1 cellular context compared by ENCODE assay signal in genomic region chr15:56244811-56245576, GRCh38.
TF ChIP-seq lines count a peak whose summit lies in the region.

No MANE protein-coding gene starts in this region.

TF ChIP-seq in HepG2, 621 proteins besides CTCF, POLR2A, EP300 and RAD21 (continued from another document):
- peak; percentile 36; the same call in 1 of the 2 replicates for TF ChIP-seq HIC2 (CRISPR knock-in tag; IDR thresholded peaks at IDR 0.05; ENCODE audit: low read depth)
- TF ChIP-seq NCOR1 (IDR thresholded peaks at IDR 0.05; ENCODE audit: borderline replicate concordance, low read length), result peak; percentile 61
- TF ChIP-seq ZNF564 (CRISPR knock-in tag; IDR thresholded peaks at IDR 0.05), result 0 out of 2 replicates have a peak, but pooled peaks have one; percentile 15
- no peak for TF ChIP-seq NR3C1 (CRISPR knock-in tag; IDR thresholded peaks at IDR 0.05)
- TF ChIP-seq GATAD2A (CRISPR knock-in tag; IDR thresholded peaks at IDR 0.05), result peak; percentile 41; the same call in 1 of the 2 replicates
- peak; percentile 85 for TF ChIP-seq POLR2G (IDR thresholded peaks at IDR 0.05; ENCODE audit: low read depth, low read length)
- peak; percentile 31; the same call in 1 of the 2 replicates for TF ChIP-seq HHEX (CRISPR knock-in tag; IDR thresholded peaks at IDR 0.05)
- TF ChIP-seq DR1 (CRISPR knock-in tag; IDR thresholded peaks at IDR 0.05), result peak; percentile 84
- TF ChIP-seq ZBTB26 (CRISPR knock-in tag; IDR thresholded peaks at IDR 0.05; ENCODE audit: borderline replicate concordance), result 0 out of 2 replicates have a peak, but pooled peaks have one; percentile 53
- TF ChIP-seq THAP11 (CRISPR knock-in tag; IDR thresholded peaks at IDR 0.05), result 0 out of 2 replicates have a peak, but pooled peaks have one; percentile 37
- TF ChIP-seq HMGXB4 (CRISPR knock-in tag; IDR thresholded peaks at IDR 0.05; ENCODE audit: borderline replicate concordance in 1 of 2, low read depth in 1 of 2), result peak in 1 of 2 experiments; percentile 36; a peak in 2 of 4 replicates
- peak; percentile 68; the same call in 1 of the 2 replicates for TF ChIP-seq ZNF614 (CRISPR knock-in tag; IDR thresholded peaks at IDR 0.05; ENCODE audit: borderline replicate concordance)
- 0 out of 2 replicates have a peak, but pooled peaks have one; percentile 32 for TF ChIP-seq ZNF619 (CRISPR knock-in tag; IDR thresholded peaks at IDR 0.05)
- no peak for TF ChIP-seq NONO (IDR thresholded peaks at IDR 0.05)
- 0 out of 2 replicates have a peak, but pooled peaks have one; percentile 13 for TF ChIP-seq NONO (CRISPR knock-in tag; conservative IDR thresholded peaks at IDR 0.05)
- 0 out of 2 replicates have a peak, but pooled peaks have one; percentile 56 for TF ChIP-seq ZNF558 (CRISPR knock-in tag; IDR thresholded peaks at IDR 0.05; ENCODE audit: borderline replicate concordance)
- peak; percentile 38; the same call in 1 of the 2 replicates for TF ChIP-seq ZNF7 (CRISPR knock-in tag; IDR thresholded peaks at IDR 0.05)
- TF ChIP-seq ATF3 (CRISPR knock-in tag; IDR thresholded peaks at IDR 0.05), result peak; percentile 41; the same call in 1 of the 2 replicates
- TF ChIP-seq ZNF292 (CRISPR knock-in tag; IDR thresholded peaks at IDR 0.05; ENCODE audit: borderline replicate concordance, low read depth), result no peak
- peak; percentile 35; the same call in 1 of the 2 replicates for TF ChIP-seq ZNF792 (CRISPR knock-in tag; IDR thresholded peaks at IDR 0.05)
- TF ChIP-seq ZNF605 (CRISPR knock-in tag; IDR thresholded peaks at IDR 0.05), result peak; percentile 30; the same call in 1 of the 2 replicates
- peak; percentile 65 for TF ChIP-seq SAP130 (CRISPR knock-in tag; IDR thresholded peaks at IDR 0.05; ENCODE audit: low read depth)
- TF ChIP-seq HMG20A (CRISPR knock-in tag; IDR thresholded peaks at IDR 0.05; ENCODE audit: borderline replicate concordance), result no peak
- no peak for TF ChIP-seq ZNF441 (CRISPR knock-in tag; IDR thresholded peaks at IDR 0.05; ENCODE audit: borderline replicate concordance)
- TF ChIP-seq ZNF567 (CRISPR knock-in tag; IDR thresholded peaks at IDR 0.05; ENCODE audit: borderline replicate concordance), result 0 out of 2 replicates have a peak, but pooled peaks have one; percentile 43
- TF ChIP-seq XRCC5 (optimal IDR thresholded peaks at IDR 0.05; ENCODE audit: low read length), result peak; percentile 38
- TF ChIP-seq HNF4G (IDR thresholded peaks at IDR 0.05; ENCODE audit: borderline replicate concordance, low read depth, low read length), result peak; percentile 86
- peak; percentile 56; the same call in 1 of the 2 replicates for TF ChIP-seq HNF4G (CRISPR knock-in tag; IDR thresholded peaks at IDR 0.05; ENCODE audit: borderline replicate concordance, low read depth)
- TF ChIP-seq ELF3 (CRISPR knock-in tag; IDR thresholded peaks at IDR 0.05), result no peak
- TF ChIP-seq ZNF891 (CRISPR knock-in tag; IDR thresholded peaks at IDR 0.05), result 0 out of 2 replicates have a peak, but pooled peaks have one; percentile 18
- no peak for TF ChIP-seq ZNF446 (CRISPR knock-in tag; IDR thresholded peaks at IDR 0.05)
- TF ChIP-seq REST (IDR thresholded peaks at IDR 0.05; ENCODE audit: borderline replicate concordance in 1 of 2, low read depth in 1 of 2, low read length in 2 of 2), result peak in 1 of 2 experiments; percentile 9; a peak in 1 of 4 replicates
- TF ChIP-seq TFDP1 (CRISPR knock-in tag; IDR thresholded peaks at IDR 0.05; ENCODE audit: borderline replicate concordance), result no peak; the same call in 1 of the 2 replicates
- no peak for TF ChIP-seq ARID3A (IDR thresholded peaks at IDR 0.05; ENCODE audit: low read depth, low read length)
- TF ChIP-seq CREBL2 (CRISPR knock-in tag; IDR thresholded peaks at IDR 0.05; ENCODE audit: borderline replicate concordance), result no peak
- peak; percentile 34; the same call in 1 of the 2 replicates for TF ChIP-seq ZNF766 (CRISPR knock-in tag; IDR thresholded peaks at IDR 0.05; ENCODE audit: borderline replicate concordance)
- peak; percentile 61; the same call in 1 of the 2 replicates for TF ChIP-seq SALL1 (CRISPR knock-in tag; IDR thresholded peaks at IDR 0.05)
- no peak for TF ChIP-seq ZNF24 (IDR thresholded peaks at IDR 0.05)
- TF ChIP-seq ZNF776 (CRISPR knock-in tag; IDR thresholded peaks at IDR 0.05), result no peak
- TF ChIP-seq ZNF660 (CRISPR knock-in tag; IDR thresholded peaks at IDR 0.05; ENCODE audit: borderline replicate concordance, low read depth), result no peak
- TF ChIP-seq EHMT2 (IDR thresholded peaks at IDR 0.05; ENCODE audit: borderline replicate concordance, low read depth, low read length), result peak; percentile 75
- 0 out of 2 replicates have a peak, but pooled peaks have one; percentile 51 for TF ChIP-seq SNAI1 (CRISPR knock-in tag; IDR thresholded peaks at IDR 0.05; ENCODE audit: borderline replicate concordance)
